ENCODE assay signal across 8 cellular contexts in the genomic region with DNA sequence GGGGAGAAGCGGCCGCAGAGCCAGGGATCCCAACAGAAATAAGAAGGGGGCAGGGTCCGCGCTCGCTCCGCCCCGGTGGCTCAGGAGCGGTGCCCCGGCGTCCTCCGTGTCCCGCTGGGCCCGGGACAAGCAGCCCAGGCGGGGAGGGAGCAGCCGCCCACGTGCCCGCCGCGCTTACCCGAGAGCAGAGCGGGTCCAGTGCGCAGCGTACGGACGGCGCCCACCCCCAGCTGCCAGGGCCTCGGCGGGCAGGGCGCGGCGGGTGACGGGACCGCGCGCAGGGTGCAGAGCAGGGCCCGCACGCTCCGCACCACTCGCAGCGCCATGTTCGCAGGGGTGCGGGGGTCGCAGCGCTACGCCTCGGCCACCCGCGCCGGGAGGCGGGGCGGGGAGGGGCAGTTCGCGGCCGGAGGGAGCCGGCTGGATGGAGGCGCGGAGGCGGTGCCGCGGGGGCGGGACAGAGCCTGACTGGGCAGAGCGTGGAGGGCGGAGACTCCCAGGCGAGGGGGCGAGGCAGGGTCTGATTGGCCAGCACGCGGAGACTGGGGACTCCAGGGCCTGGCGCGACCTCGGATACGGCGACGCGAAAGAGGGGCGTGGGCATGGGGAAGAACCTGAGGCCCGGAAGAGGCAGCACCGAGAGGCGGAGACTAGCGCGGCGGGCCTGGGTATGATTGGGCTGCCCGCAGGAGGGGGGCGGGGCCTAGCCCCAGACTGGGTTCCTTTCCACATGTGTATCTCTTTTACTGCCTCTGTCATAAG. TPM values are rescaled to one million over a fixed set of nuclear protein-coding genes. Genes with fewer than 3 reads are reported as not detected.
DNase-seq lines count a peak whose midpoint lies in the region; ATAC-seq and TF ChIP-seq lines count a peak whose summit lies in the region.

A gene (minus strand): TSS at position 443 of the 762 bp plus-strand sequence. CDS start 117 bp downstream, at position 326.

- intact Hi-C loops in Calu3 (cut with micrococcal nuclease; ENCODE audit: unreplicated experiment) = loop anchor here (5.0 kb wide), 2 partner anchors 46 to 96 kb away; no protein-coding TSS in a partner anchor

- H3K27me3 Mint-ChIP-seq in Calu3 (ENCODE audit: unreplicated experiment) = no peaks in the 10 kb centered on the region

- peak within 1 kb of the TSS; percentile 74 for H3K27ac Mint-ChIP-seq in Calu3 (ENCODE audit: unreplicated experiment)

- no peaks in the 10 kb centered on the region for H3K9me3 ChIP-seq in OCI-LY3 (ENCODE audit: insufficient read depth, low read length)

- H3K4me3 ChIP-seq in OCI-LY3 (ENCODE audit: low read length) = peak within 1 kb of the TSS; percentile 89

- DNase-seq in Calu3 (peak; percentile 100), HuH-7 (ENCODE audit: low spot score) (peak; percentile 94), activated T-cell treated with anti-CD3 and anti-CD28 coated beads for 24 hours (ENCODE audit: low read depth) (peak; percentile 98), epidermal melanocyte (ENCODE audit: insufficient read length, low spot score) (peak; percentile 83), middle frontal gyrus (ENCODE audit: extremely low spot score, low spot score) (peak; percentile 98)
- peak; percentile 97 to 99 for DNase-seq in stimulated activated CD8-positive, alpha-beta memory T cell treated with anti-CD3 and anti-CD28 coated beads, Interleukin-2, amount 100 ng/mL, for 48 hours (ENCODE audit: low read depth in 2 of 2)

- no TSS peak for BruUV-seq in Calu3 (replicated peaks; lab: Mats Ljungman, UMichigan)

- H3K4me1 ChIP-seq in OCI-LY3 (ENCODE audit: low read length) = peaks cover 16% of the 10 kb centered on the region

- peak; percentile 99 for ATAC-seq in GM21515 (IDR thresholded peaks at IDR 0.05; ENCODE audit: unreplicated experiment)

- peak within 1 kb of the TSS; percentile 80 for H3K4me2 ChIP-seq in OCI-LY3 (ENCODE audit: low read length)

- H2AFZ ChIP-seq in OCI-LY3 (ENCODE audit: low read depth, low read length) = peak within 1 kb of the TSS; percentile 93

- no peaks in the 10 kb centered on the region for H3K27me3 ChIP-seq in OCI-LY3 (ENCODE audit: low read depth, low read length)

- H3K4me1 Mint-ChIP-seq in Calu3 (ENCODE audit: low read depth, unreplicated experiment) = peaks cover 35% of the 10 kb centered on the region

- H3K36me3 Mint-ChIP-seq in Calu3 (ENCODE audit: insufficient read depth, unreplicated experiment) = peaks cover 47% of the 10 kb centered on the region

- CTCF ChIA-PET in Calu3 (lab: Charles Lee) = no interaction called here

- H3K36me3 ChIP-seq in OCI-LY3 (replicated peaks; ENCODE audit: low read depth, low read length) = no peaks in the 10 kb centered on the region

- TF ChIP-seq CTCF in Calu3 (IDR thresholded peaks at IDR 0.05; ENCODE audit: unreplicated experiment) (no peak), OCI-LY3 (IDR thresholded peaks at IDR 0.05; ENCODE audit: low read depth, low read length) (no peak)

- H3K9me3 Mint-ChIP-seq in Calu3 (ENCODE audit: low read depth, unreplicated experiment) = peaks cover 3% of the 10 kb centered on the region

- H3K4me3 Mint-ChIP-seq in Calu3 (ENCODE audit: low read depth, unreplicated experiment) = peak within 1 kb of the TSS; percentile 70

- H3K9ac ChIP-seq in OCI-LY3 (ENCODE audit: low read length) = peak within 1 kb of the TSS; percentile 80

- peaks cover 45% of the 10 kb centered on the region for H3K79me2 ChIP-seq in OCI-LY3 (ENCODE audit: low read length)

- no peak within 1 kb of the TSS for H3K27ac ChIP-seq in OCI-LY3 (ENCODE audit: low read length)

- H4K20me1 ChIP-seq in OCI-LY3 (ENCODE audit: insufficient read depth, low read length) = no peaks in the 10 kb centered on the region

RNA-seq across cellular contexts. Expression of the gene that starts here (rescaled TPM):
- 85.2 and 109 TPM in 2 replicates for total RNA-seq in Calu3 (2022)
